21 cellular contexts compared by ENCODE assay signal in genomic region chrX:147832707-147833348, GRCh38.
DNase-seq lines count a peak whose midpoint lies in the region; ATAC-seq, FAIRE-seq and TF ChIP-seq lines count a peak whose summit lies in the region.
"Had no signal": no experiment of that assay in that cellular context is flagged by ENCODE, and none has a peak within 500 bp of the region (broad histone marks: within the 10 kb centered on the region; RNA-seq: fewer than 3 reads in every experiment).

No MANE protein-coding gene starts in this region.

- WGBS in pancreas, 2 donors, result 35 to 47% methylated on average over 2 of the region's 2 CpGs

- no peak overlapping the region for H3K27ac ChIP-seq in pancreas
- no peak overlapping the region for H3K27ac ChIP-seq in neural progenitor cell
- H3K27ac ChIP-seq: adrenal gland, right atrium auricular region, SJCRH30, testis had no signal

- H3K9me3 Mint-ChIP-seq in activated CD4-positive, alpha-beta T cell treated with anti-CD3 and anti-CD28 coated beads for 36 hours (ENCODE audit: low read depth), result peaks cover 5% of the 10 kb centered on the region
- peaks cover 10% of the 10 kb centered on the region for H3K9me3 Mint-ChIP-seq in neural progenitor cell

- no peaks in the 10 kb centered on the region for H3K36me3 ChIP-seq in pancreas
- H3K36me3 ChIP-seq in neural progenitor cell, result no peaks in the 10 kb centered on the region
- H3K36me3 ChIP-seq: adrenal gland, right atrium auricular region, SJCRH30 had no signal

- CTCF ChIA-PET in activated CD4-positive, alpha-beta T cell treated with anti-CD3 and anti-CD28 coated beads for 36 hours (lab: Charles Lee), result no interaction called here

- no peaks in the 10 kb centered on the region for H3K79me2 ChIP-seq in neural progenitor cell (ENCODE audit: low read depth)

- ATAC-seq in activated CD4-positive, alpha-beta T cell treated with anti-CD3 and anti-CD28 coated beads for 36 hours, result peak; percentile 63
- ATAC-seq in GM21529 (IDR thresholded peaks at IDR 0.05; ENCODE audit: unreplicated experiment), result peak; percentile 77
- peak; percentile 87 for ATAC-seq in HG03095 (IDR thresholded peaks at IDR 0.05; ENCODE audit: unreplicated experiment)
- no peak for ATAC-seq in pancreas
- ATAC-seq in GM19023 (IDR thresholded peaks at IDR 0.05; ENCODE audit: unreplicated experiment), result no peak

- H3K4me1 ChIP-seq in pancreas (no peaks in the 10 kb centered on the region), neural progenitor cell (no peaks in the 10 kb centered on the region)
- H3K4me1 ChIP-seq: adrenal gland, right atrium auricular region, SJCRH30, testis had no signal

- peaks cover 3% of the 10 kb centered on the region for H3K27me3 Mint-ChIP-seq in activated CD4-positive, alpha-beta T cell treated with anti-CD3 and anti-CD28 coated beads for 36 hours
- no peaks in the 10 kb centered on the region for H3K27me3 Mint-ChIP-seq in neural progenitor cell (ENCODE audit: insufficient read depth, low read depth)
- H3K27me3 Mint-ChIP-seq: CD4-positive, CD25-positive, alpha-beta regulatory T cell had no signal

- peak; percentile 32 for FAIRE-seq in pancreas (lab: Jason Lieb, UNC)

- H3K27ac Mint-ChIP-seq in activated CD4-positive, alpha-beta T cell treated with anti-CD3 and anti-CD28 coated beads for 36 hours, result no peak overlapping the region
- H3K27ac Mint-ChIP-seq in neural progenitor cell, result no peak overlapping the region
- H3K27ac Mint-ChIP-seq: CD4-positive, CD25-positive, alpha-beta regulatory T cell; nephron progenitor cell had no signal

- TF ChIP-seq CTCF in pancreas (IDR thresholded peaks at IDR 0.05), result no peak
- TF ChIP-seq CTCF in neural progenitor cell (IDR thresholded peaks at IDR 0.05), result no peak

- no peak overlapping the region for H2AFZ ChIP-seq in neural progenitor cell (replicated peaks)

- peaks cover 8% of the 10 kb centered on the region for H3F3A ChIP-seq in neural progenitor cell (ENCODE audit: low read depth)

- no peak for DNase-seq in activated CD4-positive, alpha-beta T cell treated with anti-CD3 and anti-CD28 coated beads for 36 hours
- DNase-seq in activated CD4-positive, alpha-beta T cell treated with anti-CD3 and anti-CD28 coated beads, Interleukin-2, amount 50 U/mL, for 4 hours, result no peak
- DNase-seq in pancreas (no peak), neural progenitor cell (ENCODE audit: low spot score) (no peak)
- DNase-seq in stimulated activated CD4-positive, alpha-beta T cell treated with anti-CD3 and anti-CD28 coated beads, Interleukin-1b, Interleukin-23, amount 100 ng/mL, for 48 hours, result no peak
- DNase-seq: activated CD4-positive, alpha-beta T cell treated with anti-CD3 and anti-CD28 coated beads, Interleukin-2, amount 50 U/mL, for 1 hour; adrenal gland; caudate nucleus; CD4-positive, CD25-positive, alpha-beta regulatory T cell; Karpas-422; mammary epithelial cell; NCI-H1417 treated with DMSO at 0.1 percent for 48 hours; NCI-H345; nephron progenitor cell; SJCRH30; T1000; testis had no signal

- H3K27me3 ChIP-seq in pancreas (no peaks in the 10 kb centered on the region), neural progenitor cell (no peaks in the 10 kb centered on the region)
- H3K27me3 ChIP-seq: adrenal gland, right atrium auricular region, SJCRH30, testis had no signal

- intact Hi-C loops in activated CD4-positive, alpha-beta T cell treated with anti-CD3 and anti-CD28 coated beads for 36 hours (cut with DNase I, micrococcal nuclease), result no loop called here
- intact Hi-C loops in pancreas (cut with DNase I), result no loop called here

- peaks cover 2% of the 10 kb centered on the region for H3K36me3 Mint-ChIP-seq in activated CD4-positive, alpha-beta T cell treated with anti-CD3 and anti-CD28 coated beads for 36 hours (ENCODE audit: low read depth)
- H3K36me3 Mint-ChIP-seq in neural progenitor cell, result no peaks in the 10 kb centered on the region
- H3K36me3 Mint-ChIP-seq: CD4-positive, CD25-positive, alpha-beta regulatory T cell had no signal

- H3K4me3 ChIP-seq in pancreas (no peak overlapping the region), neural progenitor cell (no peak overlapping the region)
- H3K4me3 ChIP-seq: adrenal gland, right atrium auricular region, SJCRH30, testis had no signal

- POLR2A ChIA-PET in activated CD4-positive, alpha-beta T cell treated with anti-CD3 and anti-CD28 coated beads for 36 hours (lab: Charles Lee), result no interaction called here

- H3K4me3 Mint-ChIP-seq in activated CD4-positive, alpha-beta T cell treated with anti-CD3 and anti-CD28 coated beads for 36 hours, result no peak overlapping the region
- no peak overlapping the region for H3K4me3 Mint-ChIP-seq in neural progenitor cell
- H3K4me3 Mint-ChIP-seq: CD4-positive, CD25-positive, alpha-beta regulatory T cell; nephron progenitor cell had no signal

- H4K20me1 ChIP-seq in neural progenitor cell (ENCODE audit: low read depth), result no peaks in the 10 kb centered on the region

- H3K4me1 Mint-ChIP-seq in activated CD4-positive, alpha-beta T cell treated with anti-CD3 and anti-CD28 coated beads for 36 hours, result peaks cover 3% of the 10 kb centered on the region
- no peaks in the 10 kb centered on the region for H3K4me1 Mint-ChIP-seq in neural progenitor cell
- H3K4me1 Mint-ChIP-seq: CD4-positive, CD25-positive, alpha-beta regulatory T cell; nephron progenitor cell had no signal

- H3K9me3 ChIP-seq in pancreas, result no peaks in the 10 kb centered on the region
- H3K9me3 ChIP-seq in neural progenitor cell (ENCODE audit: low read depth), result peaks cover 14% of the 10 kb centered on the region
- H3K9me3 ChIP-seq: adrenal gland, SJCRH30, testis had no signal

- no peak overlapping the region for H3K9ac ChIP-seq in neural progenitor cell

- H3K4me2 ChIP-seq in neural progenitor cell, result no peak overlapping the region

Comparison
In these comparisons a context has a peak if more than half of its experiments do, and no peak if none do; other contexts are left out.
1. ATAC-seq: peak in activated CD4-positive, alpha-beta T cell treated with anti-CD3 and anti-CD28 coated beads for 36 hours (single experiment), GM21529 (single experiment) and HG03095 (single experiment); none in pancreas (0 of 4) and GM19023 (single experiment).